21 cellular contexts compared by ENCODE assay signal in genomic region chr3:30135190-30135589, GRCh38.
A peak's percentile ranks its signal among the peaks of the same experiment; 100 is the strongest.
DNase-seq lines count a peak whose midpoint lies in the region; ATAC-seq and TF ChIP-seq lines count a peak whose summit lies in the region.
"Had no signal": no experiment of that assay in that cellular context is flagged by ENCODE, and none has a peak within 500 bp of the region (broad histone marks: within the 10 kb centered on the region; RNA-seq: fewer than 3 reads in every experiment).

No MANE protein-coding gene starts in this region.

- H3K36me3 ChIP-seq in hepatocyte (replicated peaks; ENCODE audit: insufficient read depth, low read depth): no peaks in the 10 kb centered on the region
- H3K36me3 ChIP-seq: gastrocnemius medialis, upper lobe of right lung had no signal

- H3K9me3 ChIP-seq in hepatocyte (ENCODE audit: low read depth): no peaks in the 10 kb centered on the region
- H3K9me3 ChIP-seq: gastrocnemius medialis, upper lobe of right lung had no signal

- no peaks in the 10 kb centered on the region for H4K20me1 ChIP-seq in hepatocyte (ENCODE audit: insufficient read depth, poor library complexity, severe bottlenecking)

- H3K79me2 ChIP-seq in hepatocyte: no peaks in the 10 kb centered on the region

- no peaks in the 10 kb centered on the region for H3K27me3 ChIP-seq in hepatocyte
- H3K27me3 ChIP-seq: dorsolateral prefrontal cortex, gastrocnemius medialis, upper lobe of right lung had no signal

- H3K9me2 ChIP-seq in hepatocyte (replicated peaks; ENCODE audit: insufficient read depth): no peaks in the 10 kb centered on the region

- H3K4me2 ChIP-seq in hepatocyte: no peak overlapping the region

- no peaks in the 10 kb centered on the region for H3K4me1 ChIP-seq in hepatocyte (ENCODE audit: insufficient read depth)
- H3K4me1 ChIP-seq: gastrocnemius medialis, upper lobe of right lung had no signal

- ATAC-seq in GM18873 (IDR thresholded peaks at IDR 0.05; ENCODE audit: low FRiP score, unreplicated experiment): no peak
- ATAC-seq: gastrocnemius medialis; SK-N-SH treated with all-trans-retinoic acid at 6 μM for 48 hours; stimulated activated memory B cell treated with anti-CD40 and anti-IgM and Interleukin-4, amounts not matched to agents 10 μg/mL and 1 μg/mL and 100 μg/mL, for 72 hours; upper lobe of right lung had no signal

- TF ChIP-seq CTCF in AG10803 (conservative IDR thresholded peaks at IDR 0.05; ENCODE audit: low read length): peak; percentile 60
- peak; percentile 47 for TF ChIP-seq CTCF in choroid plexus epithelial cell (conservative IDR thresholded peaks at IDR 0.05; ENCODE audit: low read depth, low read length)
- TF ChIP-seq CTCF in hepatocyte (IDR thresholded peaks at IDR 0.05; ENCODE audit: poor library complexity): peak; percentile 11

- no peak overlapping the region for H2AFZ ChIP-seq in hepatocyte

- DNase-seq in AG10803 (ENCODE audit: low read depth): peak; percentile 57
- DNase-seq in LHCN-M2 (ENCODE audit: low read depth): peak; percentile 14
- peak; percentile 28 for DNase-seq in choroid plexus epithelial cell (ENCODE audit: low read depth)
- no peak for DNase-seq in hepatocyte (ENCODE audit: low spot score)
- no peak for DNase-seq in SHP77 treated with DMSO at 0.1 percent for 48 hours (lab: John Stamatoyannopoulos, UW)
- no peak for DNase-seq in NCI-H2107 treated with DMSO at 0.1 percent for 48 hours (lab: John Stamatoyannopoulos, UW; ENCODE audit: unreplicated experiment)
- no peak for DNase-seq in activated T-cell treated with anti-CD3 and anti-CD28 coated beads, Interleukin-2, amount 50 U/mL, for 1 hour
- DNase-seq: activated gamma-delta T cell, aorta, DND-41, dorsolateral prefrontal cortex, gastrocnemius medialis, IMR-90, NCI-H1092 treated with DMSO at 0.1 percent for 48 hours, NCI-H2171 treated with DMSO at 0.1 percent for 48 hours, nucleus accumbens, upper lobe of right lung had no signal

- H3K27ac ChIP-seq in hepatocyte: no peak overlapping the region
- H3K27ac ChIP-seq: dorsolateral prefrontal cortex, gastrocnemius medialis, skin epidermis, upper lobe of right lung had no signal

- 89% methylated on average over 4 of the region's 4 CpGs for WGBS in hepatocyte (ENCODE audit: low lambda C conversion rate, missing lambda C conversion rate)

- H3K4me3 ChIP-seq in AG10803 (ENCODE audit: low read length) (no peak overlapping the region), choroid plexus epithelial cell (ENCODE audit: low read depth, low read length) (no peak overlapping the region), hepatocyte (no peak overlapping the region)
- H3K4me3 ChIP-seq: dorsolateral prefrontal cortex, gastrocnemius medialis, skin epidermis, upper lobe of right lung had no signal

Comparison
In these comparisons a context has a peak if more than half of its experiments do, and no peak if none do; other contexts are left out.
1. DNase-seq: peak in AG10803 (single experiment), LHCN-M2 (single experiment) and choroid plexus epithelial cell (single experiment); none in hepatocyte (single experiment), SHP77 treated with DMSO at 0.1 percent for 48 hours (single experiment), NCI-H2107 treated with DMSO at 0.1 percent for 48 hours (single experiment) and activated T-cell treated with anti-CD3 and anti-CD28 coated beads, Interleukin-2, amount 50 U/mL, for 1 hour (single experiment).
2. Peak in every context shown above with its lines, with median percentiles within 50 percentile points of each other: CTCF ChIP-seq.